8 cellular contexts compared by ENCODE assay signal in genomic region chr10:119103687-119104652, GRCh38. TPM values are rescaled to one million over a fixed set of nuclear protein-coding genes. Genes with fewer than 3 reads are reported as not detected.
DNase-seq lines count a peak whose midpoint lies in the region; ATAC-seq, FAIRE-seq and TF ChIP-seq lines count a peak whose summit lies in the region.

DENND10 (plus strand) TSS chr10:119104113; CDS start chr10:119104143, 30 bp downstream.

- TF ChIP-seq EP300 in neural cell (conservative IDR thresholded peaks at IDR 0.05; ENCODE audit: poor library complexity, severe bottlenecking), result no peak

- TF ChIP-seq RAD21 in neural cell (conservative IDR thresholded peaks at IDR 0.05), result no peak

- peak within 1 kb of the TSS; percentile 37 for H3K27ac ChIP-seq in neural cell (ENCODE audit: low read length)

- peak; percentile 79 for DNase-seq in CD1c-positive myeloid dendritic cell (ENCODE audit: extremely low spot score)
- DNase-seq in GM19238 (ENCODE audit: insufficient read length, low spot score), result peak; percentile 90
- peak; percentile 50 for DNase-seq in RCC 7860 (ENCODE audit: low spot score)
- peak; percentile 69 for DNase-seq in activated gamma-delta T cell (lab: John Stamatoyannopoulos, UW)
- peak; percentile 87 for DNase-seq in fibroblast of villous mesenchyme (ENCODE audit: low read depth)

- no peaks in the 10 kb centered on the region for H3K9me3 ChIP-seq in neural cell (ENCODE audit: low read length)

- no peaks in the 10 kb centered on the region for H3K27me3 ChIP-seq in neural cell (ENCODE audit: insufficient read depth, low read depth, low read length)

- H3K4me3 ChIP-seq in fibroblast of villous mesenchyme (ENCODE audit: low read depth, low read length), result peak within 1 kb of the TSS; percentile 78
- peak within 1 kb of the TSS; percentile 82 for H3K4me3 ChIP-seq in neural cell (ENCODE audit: low read length)

- peak; percentile 88 for ATAC-seq in HG03432 (IDR thresholded peaks at IDR 0.05; ENCODE audit: unreplicated experiment)

- no peaks in the 10 kb centered on the region for H3K9me3 Mint-ChIP-seq in stimulated activated naive CD8-positive, alpha-beta T cell treated with anti-CD3 and anti-CD28 coated beads, Interleukin-15, Interleukin-2, amounts not matched to agents 100 ng/mL and 50 ng/mL, for 24 hours

- no peaks in the 10 kb centered on the region for H3K36me3 ChIP-seq in neural cell (ENCODE audit: insufficient read depth, low read length)

- no peaks in the 10 kb centered on the region for H3K27me3 Mint-ChIP-seq in stimulated activated naive CD8-positive, alpha-beta T cell treated with anti-CD3 and anti-CD28 coated beads, Interleukin-15, Interleukin-2, amounts not matched to agents 100 ng/mL and 50 ng/mL, for 24 hours

- no peaks in the 10 kb centered on the region for H3K9me2 ChIP-seq in neural cell (ENCODE audit: insufficient read depth, low read length)

- H3F3A ChIP-seq in neural cell (ENCODE audit: insufficient read depth, low read length, poor library complexity, severe bottlenecking), result no peaks in the 10 kb centered on the region

- peak within 1 kb of the TSS; percentile 56 for H2AFZ ChIP-seq in neural cell (ENCODE audit: low read depth, low read length)

- peaks cover 4% of the 10 kb centered on the region for H3K36me3 Mint-ChIP-seq in stimulated activated naive CD8-positive, alpha-beta T cell treated with anti-CD3 and anti-CD28 coated beads, Interleukin-15, Interleukin-2, amounts not matched to agents 100 ng/mL and 50 ng/mL, for 24 hours (ENCODE audit: low read depth)

- H3K9ac ChIP-seq in neural cell (ENCODE audit: low read length), result peak within 1 kb of the TSS; percentile 76

- H3K79me2 ChIP-seq in neural cell (replicated peaks; ENCODE audit: insufficient read depth, low read length), result peaks cover 16% of the 10 kb centered on the region

- H3K4me2 ChIP-seq in neural cell (ENCODE audit: low read length), result peak within 1 kb of the TSS; percentile 73

- peaks cover 13% of the 10 kb centered on the region for H3K4me1 Mint-ChIP-seq in stimulated activated naive CD8-positive, alpha-beta T cell treated with anti-CD3 and anti-CD28 coated beads, Interleukin-15, Interleukin-2, amounts not matched to agents 100 ng/mL and 50 ng/mL, for 24 hours (ENCODE audit: low read depth)

- H4K20me1 ChIP-seq in neural cell (ENCODE audit: insufficient read depth), result no peaks in the 10 kb centered on the region

- H3K4me3 Mint-ChIP-seq in stimulated activated naive CD8-positive, alpha-beta T cell treated with anti-CD3 and anti-CD28 coated beads, Interleukin-15, Interleukin-2, amounts not matched to agents 100 ng/mL and 50 ng/mL, for 24 hours, result peak within 1 kb of the TSS; percentile 75

- TF ChIP-seq CTCF in fibroblast of villous mesenchyme (IDR thresholded peaks at IDR 0.05; ENCODE audit: insufficient read depth, low read depth, low read length) (no peak), neural cell (IDR thresholded peaks at IDR 0.05; ENCODE audit: poor library complexity, severe bottlenecking) (no peak)

- no peak within 1 kb of the TSS for H3K27ac Mint-ChIP-seq in stimulated activated naive CD8-positive, alpha-beta T cell treated with anti-CD3 and anti-CD28 coated beads, Interleukin-15, Interleukin-2, amounts not matched to agents 100 ng/mL and 50 ng/mL, for 24 hours

- no peak for FAIRE-seq in RCC 7860 (lab: Jason Lieb, UNC)

TF ChIP-seq in neural cell, 6 proteins besides CTCF, POLR2A, EP300 and RAD21:
- peak; percentile 54 for TF ChIP-seq REST (IDR thresholded peaks at IDR 0.05; ENCODE audit: borderline replicate concordance)
- peak; percentile 61 for TF ChIP-seq MXI1 (conservative IDR thresholded peaks at IDR 0.05; ENCODE audit: poor library complexity, severe bottlenecking)
- TF ChIP-seq EZH2 (IDR thresholded peaks at IDR 0.05; ENCODE audit: borderline replicate concordance, insufficient read depth, low read length, poor library complexity, severe bottlenecking), result no peak
- peak; percentile 37 for TF ChIP-seq TAF1 (IDR thresholded peaks at IDR 0.05; ENCODE audit: low read depth)
- peak; percentile 93 for TF ChIP-seq POLR2AphosphoS5 (IDR thresholded peaks at IDR 0.05)

RNA-seq across cellular contexts. Expression of gene DENND10, which starts in this region (rescaled TPM):
- total RNA-seq in fibroblast of villous mesenchyme, result 71.2 and 94.6 TPM in 2 replicates
- 81.6 and 83.3 TPM in 2 replicates for polyA plus RNA-seq in neural cell
- polyA minus RNA-seq in neural cell, result 54.5 and 56.4 TPM in 2 replicates

Comparison
In these comparisons a context has a peak if more than half of its experiments do, and no peak if none do; other contexts are left out.
1. Peak in every context shown above with its lines: DNase-seq, ATAC-seq, H3K4me3 ChIP-seq and H3K27ac ChIP-seq.